12 cellular contexts compared by ENCODE assay signal in genomic region chr2:85545780-85546240, GRCh38. TPM values are rescaled to one million over a fixed set of nuclear protein-coding genes. Genes with fewer than 3 reads are reported as not detected.
DNase-seq lines count a peak whose midpoint lies in the region; ATAC-seq lines count a peak whose summit lies in the region.
"Had no signal": no experiment of that assay in that cellular context is flagged by ENCODE, and none has a peak within 500 bp of the region (broad histone marks: within the 10 kb centered on the region; RNA-seq: fewer than 3 reads in every experiment).

No MANE protein-coding gene starts in this region.

- ATAC-seq in left ventricle myocardium superior, result peak; percentile 6
- ATAC-seq in Right ventricle myocardium superior (ENCODE audit: poor library complexity), result no peak
- ATAC-seq in esophagus mucosa, result peak; percentile 25
- ATAC-seq in stimulated activated naive B cell treated with anti-CD40 and anti-IgM and Interleukin-4, amounts not matched to agents 10 μg/mL and 1 μg/mL and 100 μg/mL, for 72 hours (replicated peaks), result peak in 1 of 2 donors; percentile 10
- no peak for ATAC-seq in GM21423 (IDR thresholded peaks at IDR 0.05; ENCODE audit: unreplicated experiment)
- ATAC-seq: activated T-helper 17 cell treated with anti-CD3 and anti-CD28 coated beads, Interleukin-2, amount 50 U/mL, for 72 hours had no signal

- no peaks in the 10 kb centered on the region for H3K27me3 Mint-ChIP-seq in stimulated activated naive B cell treated with anti-CD40 and anti-IgM and Interleukin-4, amounts not matched to agents 10 μg/mL and 1 μg/mL and 100 μg/mL, for 72 hours
- H3K27me3 Mint-ChIP-seq: activated T-helper 17 cell treated with anti-CD3 and anti-CD28 coated beads, Interleukin-2, amount 50 U/mL, for 72 hours had no signal

- H3K36me3 Mint-ChIP-seq in stimulated activated naive B cell treated with anti-CD40 and anti-IgM and Interleukin-4, amounts not matched to agents 10 μg/mL and 1 μg/mL and 100 μg/mL, for 72 hours, result peaks cover 35 to 56% of the 10 kb centered on the region in 2 donors

- no peak overlapping the region for H3K4me3 Mint-ChIP-seq in stimulated activated naive B cell treated with anti-CD40 and anti-IgM and Interleukin-4, amounts not matched to agents 10 μg/mL and 1 μg/mL and 100 μg/mL, for 72 hours
- H3K4me3 Mint-ChIP-seq: activated T-helper 17 cell treated with anti-CD3 and anti-CD28 coated beads, Interleukin-2, amount 50 U/mL, for 72 hours had no signal

- DNase-seq in left ventricle myocardium superior, result no peak
- DNase-seq in Right ventricle myocardium superior, result no peak
- peak; percentile 44 for DNase-seq in RKO (ENCODE audit: low spot score)
- DNase-seq in stimulated activated naive B cell treated with anti-CD40 and anti-IgM and Interleukin-4, amounts not matched to agents 10 μg/mL and 1 μg/mL and 100 μg/mL, for 72 hours, result no peak
- no peak for DNase-seq in RPMI8226
- DNase-seq in NCI-H128 (lab: John Stamatoyannopoulos, UW; ENCODE audit: unreplicated experiment), result no peak
- DNase-seq: activated CD4-positive, CD25-positive, alpha-beta regulatory T cell treated with anti-CD3 and anti-CD28 coated beads, Interleukin-2, amount 50 U/mL, for 72 hours; NCI-H1105; SHP77 treated with DMSO at 0.1 percent for 48 hours had no signal

- intact Hi-C loops in left ventricle myocardium superior (cut with micrococcal nuclease) (no loop called here), Right ventricle myocardium superior (cut with DNase I) (no loop called here)

- peaks cover 18 to 33% of the 10 kb centered on the region in 2 donors for H3K4me1 Mint-ChIP-seq in stimulated activated naive B cell treated with anti-CD40 and anti-IgM and Interleukin-4, amounts not matched to agents 10 μg/mL and 1 μg/mL and 100 μg/mL, for 72 hours

- peak overlapping the region; percentile 56 for H3K27ac Mint-ChIP-seq in stimulated activated naive B cell treated with anti-CD40 and anti-IgM and Interleukin-4, amounts not matched to agents 10 μg/mL and 1 μg/mL and 100 μg/mL, for 72 hours

- no peaks in the 10 kb centered on the region for H3K9me3 Mint-ChIP-seq in stimulated activated naive B cell treated with anti-CD40 and anti-IgM and Interleukin-4, amounts not matched to agents 10 μg/mL and 1 μg/mL and 100 μg/mL, for 72 hours
- H3K9me3 Mint-ChIP-seq: activated T-helper 17 cell treated with anti-CD3 and anti-CD28 coated beads, Interleukin-2, amount 50 U/mL, for 72 hours had no signal

RNA-seq across cellular contexts. Expression of gene MAT2A, which starts 6.8 kb away (rescaled TPM):
- total RNA-seq in left ventricle myocardium superior (130 TPM), Right ventricle myocardium superior (116 TPM), esophagus mucosa (235 TPM)

RNA-seq across cellular contexts. Expression of gene GGCX, which starts 15.5 kb away (rescaled TPM):
- total RNA-seq in left ventricle myocardium superior, result 28.1 TPM
- 25.1 TPM for total RNA-seq in Right ventricle myocardium superior
- total RNA-seq in esophagus mucosa, result 26.5 TPM

RNA-seq across cellular contexts. Expression of gene VAMP8, which starts 31.6 kb away (rescaled TPM):
- 17.1 TPM for total RNA-seq in left ventricle myocardium superior
- 16.9 TPM for total RNA-seq in Right ventricle myocardium superior
- 264 TPM for total RNA-seq in esophagus mucosa

RNA-seq across cellular contexts. Expression of gene VAMP5, which starts 38.4 kb away (rescaled TPM):
- 54.8 TPM for total RNA-seq in left ventricle myocardium superior
- total RNA-seq in Right ventricle myocardium superior, result 56.3 TPM
- 24.2 TPM for total RNA-seq in esophagus mucosa

RNA-seq across cellular contexts. Expression of gene RNF181, which starts 49.7 kb away (rescaled TPM):
- total RNA-seq in left ventricle myocardium superior (89.9 TPM), Right ventricle myocardium superior (74.5 TPM), esophagus mucosa (95.2 TPM)

Comparison
In these comparisons a context has a peak if more than half of its experiments do, and no peak if none do; other contexts are left out.
1. ATAC-seq: peak in left ventricle myocardium superior (single experiment) and esophagus mucosa (single experiment); none in Right ventricle myocardium superior (single experiment) and GM21423 (single experiment).
2. RNA of gene VAMP8, which starts 31.6 kb away (total RNA-seq): 264 TPM in esophagus mucosa (single experiment); 17.1 TPM in left ventricle myocardium superior (single experiment) and 16.9 TPM in Right ventricle myocardium superior (single experiment); every median in the first group is over 10 times any median in the second.